ENCODE assay signal across 1 cellular context in the genomic region with DNA sequence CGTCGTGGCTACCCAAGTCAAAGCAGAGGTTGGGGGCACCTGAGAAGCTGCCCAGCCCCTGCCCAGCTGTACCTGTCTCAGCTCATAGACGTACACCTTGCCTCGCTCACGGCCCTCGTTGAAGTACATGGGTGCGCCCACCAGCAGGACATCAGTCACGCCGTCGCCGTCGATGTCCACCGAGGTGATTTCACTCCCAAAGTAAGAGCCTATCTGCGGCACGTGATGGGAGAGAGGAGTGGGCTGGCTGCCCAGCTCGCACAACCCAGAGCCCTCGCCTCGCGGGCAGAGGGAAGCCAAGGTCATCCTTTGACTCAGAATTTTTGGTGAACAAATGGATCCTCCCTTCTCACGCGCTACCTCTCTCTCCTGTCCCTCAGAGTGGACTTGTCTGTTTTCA.
TF ChIP-seq lines count a peak whose summit lies in the region.

No MANE protein-coding gene starts in this region.

TF ChIP-seq in IMR-90, 13 proteins besides CTCF, POLR2A, EP300 and RAD21 (continued from another document):
- TF ChIP-seq, protein P1, sequence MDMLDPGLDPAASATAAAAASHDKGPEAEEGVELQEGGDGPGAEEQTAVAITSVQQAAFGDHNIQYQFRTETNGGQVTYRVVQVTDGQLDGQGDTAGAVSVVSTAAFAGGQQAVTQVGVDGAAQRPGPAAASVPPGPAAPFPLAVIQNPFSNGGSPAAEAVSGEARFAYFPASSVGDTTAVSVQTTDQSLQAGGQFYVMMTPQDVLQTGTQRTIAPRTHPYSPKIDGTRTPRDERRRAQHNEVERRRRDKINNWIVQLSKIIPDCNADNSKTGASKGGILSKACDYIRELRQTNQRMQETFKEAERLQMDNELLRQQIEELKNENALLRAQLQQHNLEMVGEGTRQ (IDR thresholded peaks at IDR 0.05; ENCODE audit: low read depth, low read length) = no peak
- TF ChIP-seq NFE2L2 (IDR thresholded peaks at IDR 0.05; ENCODE audit: low read depth, low read length) = no peak
- TF ChIP-seq CHD1 (IDR thresholded peaks at IDR 0.05; ENCODE audit: low read depth, low read length) = no peak
- no peak for TF ChIP-seq BHLHE40 (IDR thresholded peaks at IDR 0.05; ENCODE audit: low read depth, low read length)
- TF ChIP-seq MXI1 (IDR thresholded peaks at IDR 0.05; ENCODE audit: borderline replicate concordance, low read depth, low read length) = no peak
